1 cellular context compared by ENCODE assay signal in the genomic region with DNA sequence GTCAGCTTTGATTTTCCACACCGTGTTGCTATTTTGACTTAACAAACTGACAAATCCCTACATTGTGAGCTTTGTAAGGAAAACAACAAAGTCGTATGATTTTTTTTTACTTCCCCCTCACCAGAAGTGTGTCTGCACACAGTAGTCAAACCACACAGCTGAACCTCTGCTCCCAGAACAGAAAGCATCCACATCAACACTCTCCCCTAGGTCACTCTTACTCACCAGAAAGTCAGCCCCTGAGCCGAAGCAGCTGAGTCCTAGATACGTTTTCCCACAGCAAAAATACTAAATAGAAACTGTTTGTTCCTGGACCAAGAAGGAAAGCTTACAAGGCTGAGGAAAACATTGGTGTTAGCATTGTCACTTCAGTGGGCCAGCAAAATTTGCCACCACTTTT.
TF ChIP-seq lines count a peak whose summit lies in the region.

No MANE protein-coding gene starts in this region.

TF ChIP-seq in IMR-90, 13 proteins besides CTCF, POLR2A, EP300 and RAD21:
- TF ChIP-seq FOS (IDR thresholded peaks at IDR 0.05; ENCODE audit: low read depth, low read length) (no peak), NFE2L2 (IDR thresholded peaks at IDR 0.05; ENCODE audit: low read depth, low read length) (no peak), BHLHE40 (IDR thresholded peaks at IDR 0.05; ENCODE audit: low read depth, low read length) (peak; percentile 15; the same call in 1 of the 2 replicates)
TF ChIP-seq in IMR-90: peak in this region for 1.
